11 cellular contexts compared by ENCODE assay signal in the genomic region with DNA sequence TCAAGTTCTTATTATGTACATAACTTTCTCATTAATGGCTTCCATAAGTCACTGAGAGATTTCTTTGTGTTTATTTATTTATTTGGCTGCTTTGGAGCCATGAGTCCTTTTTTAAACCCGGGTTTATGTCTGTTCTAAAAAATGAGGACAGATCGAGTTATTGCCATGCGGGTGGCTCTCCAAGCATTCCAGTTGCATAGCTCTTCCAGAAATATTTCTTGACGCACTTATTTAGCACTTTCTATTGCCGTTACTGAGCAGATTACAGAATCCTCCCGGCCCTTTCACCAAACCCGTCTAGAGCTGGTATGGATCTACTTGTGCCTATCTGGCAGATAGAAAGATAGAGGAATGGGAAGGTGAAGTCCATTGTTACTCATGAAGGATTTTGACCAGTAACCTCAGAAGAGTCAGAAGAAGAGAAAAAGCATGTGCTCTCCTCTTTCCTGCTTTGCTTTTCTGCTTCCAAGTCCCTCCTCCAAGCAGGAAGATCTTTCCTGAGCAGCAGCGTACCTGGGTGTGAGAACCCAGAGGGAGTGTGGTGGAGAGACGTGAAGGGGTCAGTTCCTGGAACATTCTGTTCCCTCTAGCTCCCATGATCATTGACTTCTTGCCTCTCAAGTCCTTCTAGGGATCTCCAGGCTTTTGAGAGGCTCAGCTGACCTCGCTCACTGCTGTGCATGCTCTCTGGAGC.
DNase-seq lines count a peak whose midpoint lies in the region; ATAC-seq and TF ChIP-seq lines count a peak whose summit lies in the region.
"Had no signal": no experiment of that assay in that cellular context is flagged by ENCODE, and none has a peak within 500 bp of the region (broad histone marks: within the 10 kb centered on the region; RNA-seq: fewer than 3 reads in every experiment).

No MANE protein-coding gene starts in this region.

- no peak for TF ChIP-seq POLR2A in body of pancreas (IDR thresholded peaks at IDR 0.05)

- H3K4me1 ChIP-seq in body of pancreas (peaks cover 56% of the 10 kb centered on the region), right cardiac atrium (ENCODE audit: control insufficient read depth, insufficient read depth, low read length) (peaks cover 27% of the 10 kb centered on the region), skeletal muscle tissue (ENCODE audit: control insufficient read depth in 3 of 3, insufficient read depth in 3 of 3, low read length in 3 of 3) (peaks cover 55 to 70% (median 59%) of the 10 kb centered on the region in 3 donors)

- H3K4me3 ChIP-seq in body of pancreas (no peak overlapping the region), right cardiac atrium (ENCODE audit: low read length) (no peak overlapping the region), skeletal muscle tissue (ENCODE audit: low read length in 3 of 3) (peak overlapping the region; percentile 38 to 61 (median 60))

- WGBS in body of pancreas, 2 donors = 78 to 79% methylated on average over 10 of the region's 10 CpGs
- WGBS in right cardiac atrium = 37% methylated on average over 10 of the region's 10 CpGs

- DNase-seq in ELR (ENCODE audit: low read depth) (peak; percentile 77), body of pancreas (peak in 1 of 4 donors; percentile 45), right cardiac atrium (no peak), SKM-1 (lab: John Stamatoyannopoulos, UW; ENCODE audit: unreplicated experiment) (no peak)
- DNase-seq in activated CD4-positive, alpha-beta T cell treated with anti-CD3 and anti-CD28 coated beads for 1 hour = no peak
- DNase-seq: activated B cell treated with CpG ODN at 0.5 μM for 24 hours; activated naive CD8-positive, alpha-beta T cell treated with anti-CD3 and anti-CD28 coated beads, Interleukin-2, amount 10 ng/mL, durations not matched to agents 7 days and 5 days; immature natural killer cell had no signal

- peak; percentile 43 for ATAC-seq in body of pancreas
- ATAC-seq in right cardiac atrium = peak; percentile 38 to 40
- ATAC-seq in HG02588 (IDR thresholded peaks at IDR 0.05; ENCODE audit: unreplicated experiment) = no peak
- no peak for ATAC-seq in GM21619 (IDR thresholded peaks at IDR 0.05; ENCODE audit: unreplicated experiment)

- intact Hi-C loops in body of pancreas (cut with DNase I) (no loop called here), right cardiac atrium (cut with DNase I) (loop anchor here in 1 of 4 donors (10.0 kb wide), 2 partner anchors 112 to 522 kb away; a partner anchor contains a TSS)

- peak overlapping the region in 2 of 4 donors; percentile 56 to 64 for H3K27ac ChIP-seq in body of pancreas
- H3K27ac ChIP-seq in right cardiac atrium (ENCODE audit: low read length) = peak overlapping the region; percentile 100
- peak overlapping the region; percentile 91 for H3K27ac ChIP-seq in skeletal muscle tissue (ENCODE audit: low read depth, low read length)

- no peaks in the 10 kb centered on the region for H3K27me3 ChIP-seq in body of pancreas
- no peaks in the 10 kb centered on the region for H3K27me3 ChIP-seq in right cardiac atrium (ENCODE audit: control insufficient read depth, insufficient read depth)
- H3K27me3 ChIP-seq in skeletal muscle tissue (ENCODE audit: control insufficient read depth in 3 of 3, insufficient read depth in 3 of 3, low read length in 3 of 3) = no peaks in the 10 kb centered on the region

- TF ChIP-seq CTCF in body of pancreas (IDR thresholded peaks at IDR 0.05) = no peak

- H3K9ac ChIP-seq in skeletal muscle tissue (ENCODE audit: low read depth in 1 of 3, low read length in 3 of 3) = peak overlapping the region; percentile 68 to 78 (median 69)

- H3K9me3 ChIP-seq in body of pancreas (no peaks in the 10 kb centered on the region), right cardiac atrium (ENCODE audit: control insufficient read depth, low read length) (no peaks in the 10 kb centered on the region), skeletal muscle tissue (ENCODE audit: control insufficient read depth in 3 of 3, low read length in 3 of 3) (no peaks in the 10 kb centered on the region)

- no peaks in the 10 kb centered on the region for H3K36me3 ChIP-seq in body of pancreas (replicated peaks in 1 of 2; ENCODE audit: insufficient read depth in 1 of 2, low read depth in 2 of 2)
- no peaks in the 10 kb centered on the region for H3K36me3 ChIP-seq in skeletal muscle tissue (ENCODE audit: control insufficient read depth in 3 of 3, insufficient read depth in 3 of 3, low read length in 3 of 3)

Comparison
In these comparisons a context has a peak if more than half of its experiments do, and no peak if none do; other contexts are left out.
1. ATAC-seq: peak in body of pancreas (single experiment) and right cardiac atrium (2 of 2); none in HG02588 (single experiment) and GM21619 (single experiment).
2. H3K4me3 ChIP-seq: peak in skeletal muscle tissue (3 of 3); none in body of pancreas (0 of 2) and right cardiac atrium (single experiment).